8 cellular contexts compared by ENCODE assay signal in the genomic region with DNA sequence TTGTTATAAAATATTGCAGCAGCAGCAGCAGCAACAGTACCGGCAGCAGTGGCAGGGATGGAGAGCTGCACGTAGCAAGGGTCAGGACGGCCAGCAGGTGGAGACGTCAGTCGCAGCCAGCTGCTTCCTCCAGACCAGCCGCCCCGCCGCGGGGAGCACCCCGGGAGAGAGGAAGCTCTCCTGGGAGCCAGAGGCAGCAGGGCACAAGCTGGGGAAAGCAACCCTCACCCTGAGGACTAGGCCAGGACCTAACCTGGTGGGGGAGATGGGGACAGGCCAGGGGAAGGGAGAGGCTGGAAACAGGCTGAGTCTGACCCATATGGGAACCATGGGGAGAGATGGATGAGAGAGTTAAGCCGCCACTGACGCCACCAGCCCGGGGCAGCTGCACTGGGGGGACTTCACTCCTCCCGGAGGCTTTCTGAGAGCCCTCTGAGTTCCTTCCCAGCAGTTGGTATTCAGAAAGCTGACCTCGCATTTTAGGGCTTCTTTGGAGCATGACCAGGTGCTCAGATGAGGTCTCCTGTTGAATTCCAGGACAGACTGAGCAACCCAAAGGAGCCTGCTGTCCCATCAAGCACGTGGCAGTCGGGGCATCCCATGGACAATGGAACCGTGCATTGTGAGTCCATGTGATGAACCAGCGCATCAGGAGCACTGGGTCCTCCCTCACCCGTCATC. TPM values are rescaled to one million over a fixed set of nuclear protein-coding genes. Genes with fewer than 3 reads are reported as not detected.
A peak's percentile ranks its signal among the peaks of the same experiment; 100 is the strongest.
DNase-seq lines count a peak whose midpoint lies in the region; ATAC-seq, FAIRE-seq and TF ChIP-seq lines count a peak whose summit lies in the region.

No MANE protein-coding gene starts in this region.

- FAIRE-seq in GM18507 (lab: Jason Lieb, UNC): peak; percentile 71

- H3K4me1 ChIP-seq in foreskin keratinocyte (no peaks in the 10 kb centered on the region), ovary (ENCODE audit: insufficient read depth) (no peaks in the 10 kb centered on the region), thoracic aorta (ENCODE audit: control insufficient read depth in 1 of 2, low read depth in 2 of 2) (peaks cover 0 to 11% of the 10 kb centered on the region in 2 donors)

- H3K27ac ChIP-seq in foreskin keratinocyte (no peak overlapping the region), ovary (no peak overlapping the region), thoracic aorta (no peak overlapping the region)

- H3K9me3 ChIP-seq in ovary: no peaks in the 10 kb centered on the region
- no peaks in the 10 kb centered on the region for H3K9me3 ChIP-seq in thoracic aorta

- intact Hi-C loops in ovary (cut with DNase I): loop anchor here in 2 of 4 donors (5.0 kb wide), 2 partner anchors 149 to 159 kb away; a partner anchor contains a TSS

- TF ChIP-seq POLR2A in ovary (IDR thresholded peaks at IDR 0.05): no peak

- H3K4me3 ChIP-seq in ovary (no peak overlapping the region), thoracic aorta (peak overlapping the region; percentile 52)

- TF ChIP-seq EP300 in ovary (IDR thresholded peaks at IDR 0.05): no peak

- DNase-seq in A172 (ENCODE audit: low spot score): peak; percentile 64
- DNase-seq in GM18507 (ENCODE audit: extremely low spot score, insufficient read length, low read depth): peak; percentile 73
- DNase-seq in Kasumi-1 (lab: John Stamatoyannopoulos, UW): peak; percentile 70 to 78
- peak; percentile 80 for DNase-seq in SHP77 treated with DMSO at 0.1 percent for 48 hours (lab: John Stamatoyannopoulos, UW)
- DNase-seq in activated effector memory CD4-positive, alpha-beta T cell treated with Interleukin-2 at 50 U/mL for 16 hours: peak; percentile 50
- peak in 1 of 2 donors; percentile 38 for DNase-seq in foreskin keratinocyte
- DNase-seq in ovary: peak; percentile 62 to 85 (median 70)
- DNase-seq in thoracic aorta (ENCODE audit: low spot score): peak; percentile 52

- H3K27me3 ChIP-seq in foreskin keratinocyte (peaks cover 25% of the 10 kb centered on the region), ovary (no peaks in the 10 kb centered on the region), thoracic aorta (replicated peaks; ENCODE audit: insufficient read depth) (no peaks in the 10 kb centered on the region)

- ATAC-seq in foreskin keratinocyte (peak; percentile 90), thoracic aorta (ENCODE audit: insufficient number of reproducible peaks, low FRiP score, low read depth) (peak; percentile 45)

- 23 to 29% (median 27%) methylated on average over 20 of the region's 20 CpGs for WGBS in ovary, 3 donors

- TF ChIP-seq CTCF in foreskin keratinocyte (conservative IDR thresholded peaks at IDR 0.05) (peak; percentile 88), ovary (IDR thresholded peaks at IDR 0.05) (peak; percentile 29 to 56 (median 46)), thoracic aorta (IDR thresholded peaks at IDR 0.05) (peak; percentile 86)

- H3K36me3 ChIP-seq in ovary (no peaks in the 10 kb centered on the region), thoracic aorta (no peaks in the 10 kb centered on the region)

RNA-seq across cellular contexts. Expression of a gene that starts 56.3 kb away (rescaled TPM):
- 1.9 and 2.0 TPM in 2 replicates for total RNA-seq in A172 (2014; rRNA removed; shearing (Covaris generic))
- total RNA-seq in foreskin keratinocyte (0.28 and 0.58 TPM in 2 replicates), ovary (1 to 10 TPM in 3 of 7 donors, under 1 TPM in 4; 0.28 to 1.4 (median 0.68) TPM), thoracic aorta (1 to 10 TPM; 5.6 to 9.9 TPM)
- polyA plus RNA-seq in foreskin keratinocyte (0.09 and 0.16 TPM in 2 replicates), ovary (under 1 TPM; 0.63 to 0.84 TPM)
